Comparison of ENCODE assay signal across 19 cellular contexts in the genomic region with DNA sequence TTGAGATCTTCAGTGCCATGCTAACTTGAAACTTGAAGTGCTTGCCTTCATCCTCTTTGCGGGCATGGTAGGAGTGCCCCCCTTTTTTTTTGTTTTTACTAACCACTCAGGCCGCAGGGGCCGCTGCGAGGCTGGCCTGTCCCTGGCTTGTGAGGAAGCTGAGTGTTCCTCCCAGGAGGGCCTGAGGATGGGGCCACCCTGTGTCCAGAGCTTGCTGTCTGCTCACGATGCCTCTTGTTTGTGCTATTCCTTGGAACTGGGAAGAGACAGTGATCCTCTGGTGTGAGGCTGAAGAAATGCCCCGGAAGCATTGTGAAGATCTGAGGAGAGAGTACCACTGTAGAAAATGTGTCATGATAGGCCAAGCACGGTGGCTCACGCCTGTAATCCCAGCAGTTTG. TPM values are rescaled to one million over a fixed set of nuclear protein-coding genes. Genes with fewer than 3 reads are reported as not detected.
A peak's percentile ranks its signal among the peaks of the same experiment; 100 is the strongest.
DNase-seq lines count a peak whose midpoint lies in the region; ATAC-seq and TF ChIP-seq lines count a peak whose summit lies in the region.
"Had no signal": no experiment of that assay in that cellular context is flagged by ENCODE, and none has a peak within 500 bp of the region (broad histone marks: within the 10 kb centered on the region; RNA-seq: fewer than 3 reads in every experiment).

No MANE protein-coding gene starts in this region.

- peak overlapping the region in 3 of 12 donors; percentile 81 to 98 (median 94) for H3K4me3 ChIP-seq in heart left ventricle
- H3K4me3 ChIP-seq in RWPE2 (ENCODE audit: severe bottlenecking): no peak overlapping the region
- H3K4me3 ChIP-seq: body of pancreas had no signal

- 71 to 81% (median 78%) methylated on average over 8 of the region's 8 CpGs for WGBS in heart left ventricle, 4 donors

- H3K4me3 Mint-ChIP-seq in immature natural killer cell (peak overlapping the region; percentile 40 to 94 (median 59)), mesothelial cell of epicardium (no peak overlapping the region), nephron progenitor cell (no peak overlapping the region)
- peak overlapping the region; percentile 54 to 95 for H3K4me3 Mint-ChIP-seq in stimulated activated naive B cell treated with anti-CD40 and anti-IgM and Interleukin-4, amounts not matched to agents 10 μg/mL and 1 μg/mL and 100 μg/mL, for 72 hours

- H3K27ac ChIP-seq in heart left ventricle: peak overlapping the region in 11 of 12 donors; percentile 54 to 99 (median 95)
- H3K27ac ChIP-seq in RWPE2 (ENCODE audit: poor library complexity, severe bottlenecking): no peak overlapping the region
- H3K27ac ChIP-seq: parathyroid adenoma had no signal

- H3K36me3 Mint-ChIP-seq in immature natural killer cell (peaks cover 0 to 3% (median 0%) of the 10 kb centered on the region in 3 donors), mesothelial cell of epicardium (peaks cover 3% of the 10 kb centered on the region), nephron progenitor cell (ENCODE audit: low read depth) (no peaks in the 10 kb centered on the region)
- H3K36me3 Mint-ChIP-seq in stimulated activated naive B cell treated with anti-CD40 and anti-IgM and Interleukin-4, amounts not matched to agents 10 μg/mL and 1 μg/mL and 100 μg/mL, for 72 hours: peaks cover 8 to 11% of the 10 kb centered on the region in 2 donors

- intact Hi-C loops in heart left ventricle (cut with DNase I): loop anchor here in 4 of 10 donors (5.0 to 10.0 kb wide), 3 partner anchors 59 to 92 kb away; partner anchors contain the start of genes DGCR8 (in 3 of the 4), RANBP1 (in 2 of the 4) and TRMT2A (in 2 of the 4)
- intact Hi-C loops in Right ventricle myocardium superior (cut with DNase I): no loop called here

- no peak for TF ChIP-seq POLR2A in heart left ventricle (IDR thresholded peaks at IDR 0.05)

- H3K27me3 ChIP-seq in heart left ventricle (no peaks in the 10 kb centered on the region), RWPE2 (ENCODE audit: insufficient read depth, poor library complexity, severe bottlenecking) (no peaks in the 10 kb centered on the region)
- H3K27me3 ChIP-seq: body of pancreas had no signal

- DNase-seq in heart left ventricle (peak in 1 of 5 donors; percentile 18), Right ventricle myocardium superior (no peak), RWPE2 (ENCODE audit: low spot score) (peak; percentile 17), immature natural killer cell (no peak), mesothelial cell of epicardium (ENCODE audit: low spot score in 2 of 2, unreplicated experiment in 2 of 2) (no peak), nephron progenitor cell (no peak)
- no peak for DNase-seq in stimulated activated naive B cell treated with anti-CD40 and anti-IgM and Interleukin-4, amounts not matched to agents 10 μg/mL and 1 μg/mL and 100 μg/mL, for 72 hours
- DNase-seq: activated CD4-positive, alpha-beta T cell treated with anti-CD3 and anti-CD28 coated beads for 1 hour; body of pancreas; effector CD8-positive, alpha-beta T cell; EL; H7; KG1; NCI-H146; NCI-H446 treated with DMSO at 0.1 percent for 48 hours had no signal

- no peaks in the 10 kb centered on the region for H3K9me3 ChIP-seq in heart left ventricle
- no peaks in the 10 kb centered on the region for H3K9me3 ChIP-seq in RWPE2 (ENCODE audit: severe bottlenecking)
- H3K9me3 ChIP-seq: body of pancreas, thoracic aorta had no signal

- H3K27me3 Mint-ChIP-seq in immature natural killer cell (ENCODE audit: low read depth in 3 of 3) (peaks cover 0 to 15% (median 4%) of the 10 kb centered on the region in 3 donors), mesothelial cell of epicardium (ENCODE audit: low read depth) (peaks cover 24% of the 10 kb centered on the region), nephron progenitor cell (ENCODE audit: low read depth, poor library complexity) (peaks cover 35% of the 10 kb centered on the region)
- H3K27me3 Mint-ChIP-seq in stimulated activated naive B cell treated with anti-CD40 and anti-IgM and Interleukin-4, amounts not matched to agents 10 μg/mL and 1 μg/mL and 100 μg/mL, for 72 hours: peaks cover 3 to 6% of the 10 kb centered on the region in 2 donors

- ATAC-seq in heart left ventricle (no peak), Right ventricle myocardium superior (ENCODE audit: poor library complexity) (no peak), RWPE2 (ENCODE audit: low read depth) (no peak), HG03521 (IDR thresholded peaks at IDR 0.05; ENCODE audit: unreplicated experiment) (no peak)
- no peak for ATAC-seq in stimulated activated naive B cell treated with anti-CD40 and anti-IgM and Interleukin-4, amounts not matched to agents 10 μg/mL and 1 μg/mL and 100 μg/mL, for 72 hours (replicated peaks)
- ATAC-seq: body of pancreas, Panc1 had no signal

- H3K4me1 Mint-ChIP-seq in immature natural killer cell (peaks cover 49% of the 10 kb centered on the region in 2 donors), mesothelial cell of epicardium (peaks cover 9% of the 10 kb centered on the region), nephron progenitor cell (peaks cover 14% of the 10 kb centered on the region)
- H3K4me1 Mint-ChIP-seq in stimulated activated naive B cell treated with anti-CD40 and anti-IgM and Interleukin-4, amounts not matched to agents 10 μg/mL and 1 μg/mL and 100 μg/mL, for 72 hours: peaks cover 43 to 56% of the 10 kb centered on the region in 2 donors

- H3K27ac Mint-ChIP-seq in immature natural killer cell (peak overlapping the region in 5 of 6 donors; percentile 23 to 90 (median 70)), mesothelial cell of epicardium (no peak overlapping the region), nephron progenitor cell (no peak overlapping the region)
- H3K27ac Mint-ChIP-seq in stimulated activated naive B cell treated with anti-CD40 and anti-IgM and Interleukin-4, amounts not matched to agents 10 μg/mL and 1 μg/mL and 100 μg/mL, for 72 hours: peak overlapping the region; percentile 31

- TF ChIP-seq CTCF in heart left ventricle (IDR thresholded peaks at IDR 0.05) (no peak), RWPE2 (IDR thresholded peaks at IDR 0.05; ENCODE audit: poor library complexity, severe bottlenecking) (no peak), mesothelial cell of epicardium (IDR thresholded peaks at IDR 0.05; ENCODE audit: unreplicated experiment) (no peak), nephron progenitor cell (IDR thresholded peaks at IDR 0.05) (no peak)

- H3K4me1 ChIP-seq in heart left ventricle: peaks cover 10 to 73% (median 40%) of the 10 kb centered on the region in 12 donors
- H3K4me1 ChIP-seq in RWPE2 (ENCODE audit: insufficient read depth, poor library complexity, severe bottlenecking): no peaks in the 10 kb centered on the region
- H3K4me1 ChIP-seq: parathyroid adenoma had no signal

- H3K36me3 ChIP-seq in heart left ventricle (peaks cover 0 to 11% (median 0%) of the 10 kb centered on the region in 9 donors), RWPE2 (ENCODE audit: low read depth) (no peaks in the 10 kb centered on the region)
- H3K36me3 ChIP-seq: thoracic aorta had no signal

- H3K9me3 Mint-ChIP-seq in immature natural killer cell (no peaks in the 10 kb centered on the region), mesothelial cell of epicardium (no peaks in the 10 kb centered on the region), nephron progenitor cell (no peaks in the 10 kb centered on the region)
- H3K9me3 Mint-ChIP-seq in stimulated activated naive B cell treated with anti-CD40 and anti-IgM and Interleukin-4, amounts not matched to agents 10 μg/mL and 1 μg/mL and 100 μg/mL, for 72 hours: no peaks in the 10 kb centered on the region

RNA-seq across cellular contexts. Expression of gene TANGO2, which starts 2.3 kb away (rescaled TPM):
- total RNA-seq in heart left ventricle (100 to 1,000 TPM in 3 of 9 donors, 10 to 100 TPM in 6; 55.6 to 341 (median 83.7) TPM), Right ventricle myocardium superior (62.3 TPM), mesothelial cell of epicardium (13.4 to 17.5 TPM (median 15.6 TPM) in 3 replicates)
- polyA plus RNA-seq in heart left ventricle (10 to 100 TPM; 51.3 to 63.0 TPM), immature natural killer cell (10 to 100 TPM; 43.3 to 68.6 (median 56.6) TPM)

RNA-seq across cellular contexts. Expression of gene ARVCF, which starts 6.6 kb away (rescaled TPM):
- total RNA-seq in heart left ventricle (10 to 100 TPM; 21.2 to 46.6 (median 33.3) TPM), Right ventricle myocardium superior (31.4 TPM), mesothelial cell of epicardium (38.4 to 43.8 TPM (median 41.2 TPM) in 3 replicates)
- polyA plus RNA-seq in heart left ventricle (10 to 100 TPM; 33.0 to 39.2 TPM), immature natural killer cell (10 to 100 TPM in 1 of 3 donors, 1 to 10 TPM in 2; 5.3 to 15.9 (median 5.3) TPM)

RNA-seq across cellular contexts. Expression of gene DGCR8, which starts 56.8 kb away (rescaled TPM):
- total RNA-seq in heart left ventricle (10 to 100 TPM in 8 of 9 donors, 1 to 10 TPM in 1; 8.8 to 22.1 (median 13.0) TPM), Right ventricle myocardium superior (15.4 TPM), mesothelial cell of epicardium (69.4 to 72.3 TPM (median 71.5 TPM) in 3 replicates)
- polyA plus RNA-seq in heart left ventricle (10 to 100 TPM in 1 of 2 donors, 1 to 10 TPM in 1; 9.9 to 14.5 TPM), immature natural killer cell (1 to 10 TPM in 2 of 3 donors, under 1 TPM in 1; 0.83 to 5.4 (median 1.4) TPM)

Comparison
In these comparisons a context has a peak if more than half of its experiments do, and no peak if none do; other contexts are left out.
1. H3K27ac Mint-ChIP-seq: peak in immature natural killer cell (5 of 6) and stimulated activated naive B cell treated with anti-CD40 and anti-IgM and Interleukin-4, amounts not matched to agents 10 μg/mL and 1 μg/mL and 100 μg/mL, for 72 hours (single experiment); none in mesothelial cell of epicardium (single experiment) and nephron progenitor cell (single experiment).
2. H3K4me3 Mint-ChIP-seq: peak in immature natural killer cell (5 of 5) and stimulated activated naive B cell treated with anti-CD40 and anti-IgM and Interleukin-4, amounts not matched to agents 10 μg/mL and 1 μg/mL and 100 μg/mL, for 72 hours (2 of 2); none in mesothelial cell of epicardium (single experiment) and nephron progenitor cell (single experiment).